ENCODE assay signal across 22 cellular contexts in genomic region chr2:119232666-119232993, GRCh38. TPM values are rescaled to one million over a fixed set of nuclear protein-coding genes. Genes with fewer than 3 reads are reported as not detected.
DNase-seq lines count a peak whose midpoint lies in the region; ATAC-seq and TF ChIP-seq lines count a peak whose summit lies in the region.
"Had no signal": no experiment of that assay in that cellular context is flagged by ENCODE, and none has a peak within 500 bp of the region (broad histone marks: within the 10 kb centered on the region; RNA-seq: fewer than 3 reads in every experiment).

No MANE protein-coding gene starts in this region.

- ATAC-seq in HG02610 (IDR thresholded peaks at IDR 0.05; ENCODE audit: unreplicated experiment), result peak; percentile 47
- peak; percentile 49 for ATAC-seq in stimulated activated memory B cell treated with anti-CD40 and anti-IgM and Interleukin-4, amounts not matched to agents 10 μg/mL and 1 μg/mL and 100 μg/mL, for 72 hours

- H3K9me3 Mint-ChIP-seq in MCF 10A (ENCODE audit: unreplicated experiment) (no peaks in the 10 kb centered on the region), mesothelial cell of epicardium (no peaks in the 10 kb centered on the region)
- no peaks in the 10 kb centered on the region for H3K9me3 Mint-ChIP-seq in stimulated activated memory B cell treated with anti-CD40 and anti-IgM and Interleukin-4, amounts not matched to agents 10 μg/mL and 1 μg/mL and 100 μg/mL, for 72 hours
- H3K9me3 Mint-ChIP-seq: activated CD4-positive, alpha-beta T cell treated with anti-CD3 and anti-CD28 coated beads, Interleukin-2, amount 10 ng/mL, durations not matched to agents 24 days and 14 days; activated naive CD4-positive, alpha-beta T cell treated with anti-CD3 and anti-CD28 coated beads, Interleukin-2, amount 50 U/mL, for 72 hours had no signal

- BruUV-seq in MCF 10A (replicated peaks; lab: Mats Ljungman, UMichigan) (no TSS peak), PC-9 (replicated peaks; lab: Mats Ljungman, UMichigan) (no TSS peak)

- H3K27ac ChIP-seq in breast epithelium (no peak overlapping the region), PC-9 (no peak overlapping the region)
- H3K27ac ChIP-seq: 22Rv1, C4-2B, esophagus squamous epithelium, HL-60, KMS-11, SJSA1, tibial artery had no signal

- H3K27ac Mint-ChIP-seq in MCF 10A (ENCODE audit: low read depth, unreplicated experiment) (peak overlapping the region; percentile 46), mesothelial cell of epicardium (no peak overlapping the region)
- peak overlapping the region; percentile 14 for H3K27ac Mint-ChIP-seq in stimulated activated memory B cell treated with anti-CD40 and anti-IgM and Interleukin-4, amounts not matched to agents 10 μg/mL and 1 μg/mL and 100 μg/mL, for 72 hours
- H3K27ac Mint-ChIP-seq: activated CD4-positive, alpha-beta T cell treated with anti-CD3 and anti-CD28 coated beads, Interleukin-2, amount 10 ng/mL, durations not matched to agents 24 days and 14 days; activated naive CD4-positive, alpha-beta T cell treated with anti-CD3 and anti-CD28 coated beads, Interleukin-2, amount 50 U/mL, for 72 hours had no signal

- peaks cover 35% of the 10 kb centered on the region for H3K4me1 Mint-ChIP-seq in MCF 10A (ENCODE audit: insufficient read depth, unreplicated experiment)
- peaks cover 29% of the 10 kb centered on the region for H3K4me1 Mint-ChIP-seq in stimulated activated memory B cell treated with anti-CD40 and anti-IgM and Interleukin-4, amounts not matched to agents 10 μg/mL and 1 μg/mL and 100 μg/mL, for 72 hours
- H3K4me1 Mint-ChIP-seq in mesothelial cell of epicardium, result no peaks in the 10 kb centered on the region
- H3K4me1 Mint-ChIP-seq: activated CD4-positive, alpha-beta T cell treated with anti-CD3 and anti-CD28 coated beads, Interleukin-2, amount 10 ng/mL, durations not matched to agents 24 days and 14 days had no signal

- peaks cover 26% of the 10 kb centered on the region for H3K79me2 ChIP-seq in PC-9 (ENCODE audit: low read depth)

- H3K27me3 ChIP-seq in breast epithelium (no peaks in the 10 kb centered on the region), PC-9 (ENCODE audit: insufficient read depth, low read depth) (no peaks in the 10 kb centered on the region)
- H3K27me3 ChIP-seq: esophagus squamous epithelium, SJSA1, tibial artery had no signal

- no peaks in the 10 kb centered on the region for H3K9me2 ChIP-seq in PC-9 (ENCODE audit: insufficient read depth)

- H3K4me1 ChIP-seq in breast epithelium (no peaks in the 10 kb centered on the region), PC-9 (replicated peaks; ENCODE audit: insufficient read depth) (peaks cover 53% of the 10 kb centered on the region)

- intact Hi-C loops in MCF 10A (cut with micrococcal nuclease) (loop anchor here (5.0 kb wide), 1 partner anchor 35 kb away; no protein-coding TSS in a partner anchor), breast epithelium (cut with DNase I; ENCODE audit: low total_unique reads) (no loop called here), PC-9 (cut with micrococcal nuclease; ENCODE audit: unreplicated experiment) (no loop called here)

- H3K36me3 ChIP-seq in breast epithelium, result no peaks in the 10 kb centered on the region
- no peaks in the 10 kb centered on the region for H3K36me3 ChIP-seq in PC-9 (ENCODE audit: low read depth)
- H3K36me3 ChIP-seq: esophagus squamous epithelium, tibial artery had no signal

- H3K27me3 Mint-ChIP-seq in MCF 10A (ENCODE audit: insufficient read depth, unreplicated experiment), result no peaks in the 10 kb centered on the region
- H3K27me3 Mint-ChIP-seq in stimulated activated memory B cell treated with anti-CD40 and anti-IgM and Interleukin-4, amounts not matched to agents 10 μg/mL and 1 μg/mL and 100 μg/mL, for 72 hours, result peaks cover 2% of the 10 kb centered on the region
- peaks cover 2% of the 10 kb centered on the region for H3K27me3 Mint-ChIP-seq in mesothelial cell of epicardium (ENCODE audit: low read depth)
- H3K27me3 Mint-ChIP-seq: activated CD4-positive, alpha-beta T cell treated with anti-CD3 and anti-CD28 coated beads, Interleukin-2, amount 10 ng/mL, durations not matched to agents 24 days and 14 days had no signal

- H3K4me3 ChIP-seq in breast epithelium (no peak overlapping the region), PC-9 (no peak overlapping the region)
- H3K4me3 ChIP-seq: esophagus squamous epithelium, SJSA1, tibial artery had no signal

- H3K4me2 ChIP-seq in PC-9, result peak overlapping the region; percentile 19
- H3K4me2 ChIP-seq: KMS-11 had no signal

- no peak overlapping the region for H2AFZ ChIP-seq in PC-9

- no peak for TF ChIP-seq CTCF in MCF 10A (IDR thresholded peaks at IDR 0.05; ENCODE audit: unreplicated experiment)
- no peak for TF ChIP-seq CTCF in breast epithelium (IDR thresholded peaks at IDR 0.05)
- no peak for TF ChIP-seq CTCF in PC-9 (conservative IDR thresholded peaks at IDR 0.05)
- no peak for TF ChIP-seq CTCF in mesothelial cell of epicardium (IDR thresholded peaks at IDR 0.05; ENCODE audit: unreplicated experiment)

- POLR2A ChIA-PET in MCF 10A (lab: Yijun Ruan, JAX) (interaction anchor here (1.3 to 1.7 kb wide), 2 partner anchors 10 to 21 kb away, joined by 3 read pairs; no protein-coding TSS in a partner anchor), PC-9 (lab: Charles Lee; ENCODE audit: unreplicated experiment) (no interaction called here)

- H3K4me3 Mint-ChIP-seq in MCF 10A (ENCODE audit: unreplicated experiment) (no peak overlapping the region), mesothelial cell of epicardium (no peak overlapping the region)
- peak overlapping the region; percentile 10 for H3K4me3 Mint-ChIP-seq in stimulated activated memory B cell treated with anti-CD40 and anti-IgM and Interleukin-4, amounts not matched to agents 10 μg/mL and 1 μg/mL and 100 μg/mL, for 72 hours
- H3K4me3 Mint-ChIP-seq: activated CD4-positive, alpha-beta T cell treated with anti-CD3 and anti-CD28 coated beads, Interleukin-2, amount 10 ng/mL, durations not matched to agents 24 days and 14 days had no signal

- peaks cover 24% of the 10 kb centered on the region for H4K20me1 ChIP-seq in PC-9 (ENCODE audit: insufficient read depth)

- CTCF ChIA-PET in MCF 10A (lab: Yijun Ruan, JAX) (interaction anchor here (1.2 to 1.5 kb wide), 3 partner anchors 45 to 351 kb away, joined by 3 to 5 read pairs (median 5); no protein-coding TSS in a partner anchor), PC-9 (lab: Charles Lee) (no interaction called here)

- no peak for TF ChIP-seq POLR2A in breast epithelium (IDR thresholded peaks at IDR 0.05)

- H3K9me3 ChIP-seq in breast epithelium (no peaks in the 10 kb centered on the region), PC-9 (ENCODE audit: insufficient read depth, low read depth) (no peaks in the 10 kb centered on the region)
- H3K9me3 ChIP-seq: esophagus squamous epithelium, SJSA1, tibial artery had no signal

- H3K36me3 Mint-ChIP-seq in MCF 10A (ENCODE audit: insufficient read depth, unreplicated experiment) (no peaks in the 10 kb centered on the region), mesothelial cell of epicardium (no peaks in the 10 kb centered on the region)
- no peaks in the 10 kb centered on the region for H3K36me3 Mint-ChIP-seq in stimulated activated memory B cell treated with anti-CD40 and anti-IgM and Interleukin-4, amounts not matched to agents 10 μg/mL and 1 μg/mL and 100 μg/mL, for 72 hours
- H3K36me3 Mint-ChIP-seq: activated naive CD4-positive, alpha-beta T cell treated with anti-CD3 and anti-CD28 coated beads, Interleukin-2, amount 50 U/mL, for 72 hours had no signal

- no peak for DNase-seq in MCF 10A (ENCODE audit: unreplicated experiment)
- DNase-seq in breast epithelium (ENCODE audit: low spot score in 2 of 2), result no peak
- DNase-seq in PC-9, result no peak
- DNase-seq in mesothelial cell of epicardium (ENCODE audit: low spot score in 2 of 2, unreplicated experiment in 2 of 2), result no peak
- DNase-seq in ecto neural progenitor cell (ENCODE audit: low spot score), result no peak
- DNase-seq in NCI-H1436 treated with DMSO at 0.1 percent for 48 hours (lab: John Stamatoyannopoulos, UW), result no peak
- DNase-seq: activated CD4-positive, alpha-beta T cell treated with anti-CD3 and anti-CD28 coated beads, Interleukin-2, amount 10 ng/mL, durations not matched to agents 24 days and 14 days; activated T-cell treated with anti-CD3 and anti-CD28 coated beads for 4 hours; DMS53; esophagus squamous epithelium; GOT3; NCI-H1105 treated with DMSO at 0.1 percent for 48 hours; stimulated activated CD4-positive, alpha-beta T cell treated with anti-CD3 and anti-CD28 coated beads, Interleukin-4, amount 100 ng/mL, for 24 hours; tibial artery had no signal

- peaks cover 10% of the 10 kb centered on the region; the same call in 1 of the 2 replicates for H3F3A ChIP-seq in PC-9 (ENCODE audit: insufficient read depth, low read depth)

RNA-seq across cellular contexts. Expression of gene STEAP3, which starts 9.0 kb away (rescaled TPM):
- total RNA-seq in MCF 10A (2022) (23.8 and 25.0 TPM in 2 replicates), breast epithelium (10 to 100 TPM; 11.2 to 52.2 (median 49.8) TPM), PC-9 (2021) (23.0 and 26.3 TPM in 2 replicates), mesothelial cell of epicardium (0.89 to 0.94 TPM (median 0.93 TPM) in 3 replicates)
